In the genomic region with DNA sequence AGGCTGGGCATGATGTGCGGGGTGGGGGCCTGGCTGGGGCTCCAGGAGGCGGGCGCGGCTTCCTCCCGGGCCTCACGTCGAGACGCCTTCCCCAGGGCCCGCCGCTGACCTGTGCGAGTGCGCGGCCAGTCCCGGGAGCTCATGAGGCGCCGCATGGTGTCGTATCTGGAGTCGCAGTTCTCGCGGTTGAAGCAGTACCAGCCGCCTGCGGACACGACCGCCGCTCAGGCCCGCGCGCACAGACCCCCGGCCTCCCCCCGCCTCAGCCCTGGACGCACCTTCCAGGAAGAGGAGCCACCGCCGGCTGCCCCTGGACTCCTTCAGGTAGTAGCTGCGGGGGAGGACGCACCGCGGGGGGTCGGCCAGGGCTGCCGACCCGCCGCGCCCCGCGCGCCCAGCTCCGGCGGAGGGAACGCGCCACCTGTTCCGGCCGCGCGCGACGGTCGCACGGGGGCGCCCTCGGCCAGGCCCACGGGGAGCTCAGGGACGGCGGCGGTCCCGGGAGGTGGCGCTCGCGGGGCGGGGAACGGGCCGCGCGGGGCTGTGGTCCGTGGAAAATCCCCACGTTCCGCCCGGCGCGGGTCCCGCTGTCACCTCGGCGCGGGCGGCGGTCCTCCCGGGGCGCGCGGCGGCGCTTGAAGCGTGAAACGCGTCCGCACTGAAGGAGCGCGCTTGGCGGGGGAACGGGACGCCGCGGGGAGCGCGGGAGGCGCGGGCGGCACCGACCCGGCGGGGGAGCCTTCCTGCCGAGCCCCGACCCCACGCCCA, we compare ENCODE assay signal across 8 cellular contexts. TPM values are rescaled to one million over a fixed set of nuclear protein-coding genes. Genes with fewer than 3 reads are reported as not detected.
DNase-seq lines count a peak whose midpoint lies in the region; ATAC-seq and TF ChIP-seq lines count a peak whose summit lies in the region.

No MANE protein-coding gene starts in this region.

- peaks cover 31% of the 10 kb centered on the region for H3K79me2 ChIP-seq in SU-DHL-6 (ENCODE audit: insufficient read depth, low read length)

- H3F3A ChIP-seq in SU-DHL-6 (ENCODE audit: insufficient read depth) = peaks cover 2% of the 10 kb centered on the region

- H3K27me3 ChIP-seq in SU-DHL-6 (ENCODE audit: low read length) (no peaks in the 10 kb centered on the region), skeletal muscle satellite cell (ENCODE audit: control insufficient read depth, insufficient read depth, low read length) (peaks cover 47% of the 10 kb centered on the region)

- H3K4me2 ChIP-seq in SU-DHL-6 (ENCODE audit: low read depth, low read length, poor library complexity, severe bottlenecking) = peak overlapping the region; percentile 94
- peak overlapping the region; percentile 78 for H3K4me2 ChIP-seq in skeletal muscle satellite cell (ENCODE audit: low read length)

- peaks cover 19% of the 10 kb centered on the region for H3K27me3 Mint-ChIP-seq in activated naive CD8-positive, alpha-beta T cell treated with anti-CD3 and anti-CD28 coated beads, Interleukin-2, amount 50 U/mL, for 24 hours

- peak overlapping the region; percentile 92 for H2AFZ ChIP-seq in SU-DHL-6 (ENCODE audit: low read depth, low read length, severe bottlenecking)

- H3K4me1 ChIP-seq in skeletal muscle satellite cell (ENCODE audit: control insufficient read depth, insufficient read depth, low read length) = peaks cover 2% of the 10 kb centered on the region

- H3K36me3 Mint-ChIP-seq in activated naive CD8-positive, alpha-beta T cell treated with anti-CD3 and anti-CD28 coated beads, Interleukin-2, amount 50 U/mL, for 24 hours (ENCODE audit: low read depth) = no peaks in the 10 kb centered on the region

- ATAC-seq in HG03342 (IDR thresholded peaks at IDR 0.05; ENCODE audit: unreplicated experiment) (peak; percentile 51), HG02870 (IDR thresholded peaks at IDR 0.05; ENCODE audit: unreplicated experiment) (no peak), GM19452 (IDR thresholded peaks at IDR 0.05; ENCODE audit: unreplicated experiment) (no peak)
- peak; percentile 89 for ATAC-seq in activated naive CD8-positive, alpha-beta T cell treated with anti-CD3 and anti-CD28 coated beads, Interleukin-2, amount 50 U/mL, for 24 hours

- H3K9me3 ChIP-seq in SU-DHL-6 (ENCODE audit: insufficient read depth, low read length) = no peaks in the 10 kb centered on the region
- H3K9me3 ChIP-seq in skeletal muscle satellite cell (replicated peaks; ENCODE audit: low read length) = no peaks in the 10 kb centered on the region

- H3K4me3 ChIP-seq in SU-DHL-6 (ENCODE audit: insufficient read depth, low read length, poor library complexity, severe bottlenecking) (peak overlapping the region; percentile 85), skeletal muscle satellite cell (ENCODE audit: low read length) (peak overlapping the region; percentile 58)

- DNase-seq in ELF-1 (ENCODE audit: low read depth, low spot score) = peak; percentile 75
- DNase-seq in activated naive CD8-positive, alpha-beta T cell treated with anti-CD3 and anti-CD28 coated beads, Interleukin-2, amount 50 U/mL, for 24 hours = peak; percentile 85
- DNase-seq in hepatic stellate cell (ENCODE audit: low spot score) = peak; percentile 74

- H3K9me2 ChIP-seq in SU-DHL-6 (replicated peaks; ENCODE audit: insufficient read depth, low read length) = no peaks in the 10 kb centered on the region

- H3K4me1 Mint-ChIP-seq in activated naive CD8-positive, alpha-beta T cell treated with anti-CD3 and anti-CD28 coated beads, Interleukin-2, amount 50 U/mL, for 24 hours = peaks cover 4% of the 10 kb centered on the region

- TF ChIP-seq CTCF in SU-DHL-6 (IDR thresholded peaks at IDR 0.05; ENCODE audit: insufficient read depth, low read length, poor library complexity, severe bottlenecking) = no peak

- H3K9ac ChIP-seq in SU-DHL-6 (ENCODE audit: low read length) = peak overlapping the region; percentile 96
- H3K9ac ChIP-seq in skeletal muscle satellite cell (ENCODE audit: low read depth, low read length) = no peak overlapping the region

- no peaks in the 10 kb centered on the region for H4K20me1 ChIP-seq in SU-DHL-6 (ENCODE audit: low read depth, low read length)

- H3K27ac Mint-ChIP-seq in activated naive CD8-positive, alpha-beta T cell treated with anti-CD3 and anti-CD28 coated beads, Interleukin-2, amount 50 U/mL, for 24 hours = no peak overlapping the region

- no peak overlapping the region for H3K4me3 Mint-ChIP-seq in activated naive CD8-positive, alpha-beta T cell treated with anti-CD3 and anti-CD28 coated beads, Interleukin-2, amount 50 U/mL, for 24 hours

- peak overlapping the region; percentile 83 for H3K27ac ChIP-seq in SU-DHL-6 (ENCODE audit: low read depth, low read length)

- no peaks in the 10 kb centered on the region for H3K36me3 ChIP-seq in SU-DHL-6 (ENCODE audit: low read length)
- no peaks in the 10 kb centered on the region for H3K36me3 ChIP-seq in skeletal muscle satellite cell (ENCODE audit: insufficient read depth, low read length)

- H3K9me3 Mint-ChIP-seq in activated naive CD8-positive, alpha-beta T cell treated with anti-CD3 and anti-CD28 coated beads, Interleukin-2, amount 50 U/mL, for 24 hours = no peaks in the 10 kb centered on the region

RNA-seq across cellular contexts. Expression of a gene that starts 1.4 kb away (rescaled TPM):
- not detected in 2 replicates for total RNA-seq in skeletal muscle satellite cell (2012; rRNA removed)

RNA-seq across cellular contexts. Expression of a gene that starts 12.5 kb away (rescaled TPM):
- total RNA-seq in skeletal muscle satellite cell (2012; rRNA removed) = not detected in 2 replicates

RNA-seq across cellular contexts. Expression of a gene that starts 17.9 kb away (rescaled TPM):
- total RNA-seq in skeletal muscle satellite cell (2012; rRNA removed) = 21.4 and 34.2 TPM in 2 replicates

RNA-seq across cellular contexts. Expression of a gene that starts 22.4 kb away (rescaled TPM):
- total RNA-seq in skeletal muscle satellite cell (2012; rRNA removed) = 39.0 and 54.2 TPM in 2 replicates

RNA-seq across cellular contexts. Expression of a gene that starts 32.0 kb away (rescaled TPM):
- 11.6 and 13.2 TPM in 2 replicates for total RNA-seq in skeletal muscle satellite cell (2012; rRNA removed)

Comparison
In these comparisons a context has a peak if more than half of its experiments do, and no peak if none do; other contexts are left out.
1. ATAC-seq: peak in HG03342 (single experiment) and activated naive CD8-positive, alpha-beta T cell treated with anti-CD3 and anti-CD28 coated beads, Interleukin-2, amount 50 U/mL, for 24 hours (single experiment); none in HG02870 (single experiment) and GM19452 (single experiment).
2. Peak in every context shown above with its lines, with median percentiles within 50 percentile points of each other: DNase-seq.